In the genomic region with DNA sequence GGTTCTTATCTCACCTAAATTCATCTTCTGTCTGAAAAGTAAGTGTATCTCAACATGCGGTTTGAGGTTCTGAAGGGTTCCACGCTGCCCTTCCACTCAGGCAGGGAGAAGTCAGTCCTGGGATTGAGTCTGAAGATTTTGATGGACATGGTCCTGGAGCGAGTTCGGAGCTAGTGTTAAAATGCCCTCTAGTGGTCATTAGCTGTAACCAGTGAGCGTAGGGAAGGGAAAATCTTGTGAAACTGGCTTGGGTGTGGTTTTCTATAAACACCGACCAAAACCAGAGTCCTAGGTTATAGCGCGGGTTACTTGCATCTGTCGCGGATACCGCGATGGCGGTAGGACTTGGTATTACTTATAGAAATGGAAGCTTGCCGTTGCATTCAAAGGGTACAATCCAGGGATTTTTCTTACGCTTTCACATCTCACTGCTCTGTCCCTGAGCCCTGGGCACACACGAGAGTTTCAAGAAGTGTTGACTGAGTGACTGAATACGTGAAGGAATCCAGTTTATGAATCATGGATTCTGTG, we compare ENCODE assay signal across 8 cellular contexts.
DNase-seq lines count a peak whose midpoint lies in the region; FAIRE-seq and TF ChIP-seq lines count a peak whose summit lies in the region.

No MANE protein-coding gene starts in this region.

- no peak overlapping the region for H3K4me3 Mint-ChIP-seq in activated naive CD4-positive, alpha-beta T cell treated with anti-CD3 and anti-CD28 coated beads for 36 hours
- H3K4me3 Mint-ChIP-seq in activated naive CD4-positive, alpha-beta T cell treated with anti-CD3 and anti-CD28 coated beads, Interleukin-2, amount 10 ng/mL, durations not matched to agents 7 days and 5 days = no peak overlapping the region

- no peak overlapping the region for H3K27ac Mint-ChIP-seq in activated naive CD4-positive, alpha-beta T cell treated with anti-CD3 and anti-CD28 coated beads for 36 hours
- H3K27ac Mint-ChIP-seq in activated naive CD4-positive, alpha-beta T cell treated with anti-CD3 and anti-CD28 coated beads, Interleukin-2, amount 10 ng/mL, durations not matched to agents 7 days and 5 days = no peak overlapping the region

- peaks cover 23% of the 10 kb centered on the region for H3K27me3 Mint-ChIP-seq in activated naive CD4-positive, alpha-beta T cell treated with anti-CD3 and anti-CD28 coated beads for 36 hours (ENCODE audit: low read depth)
- peaks cover 19% of the 10 kb centered on the region for H3K27me3 Mint-ChIP-seq in activated naive CD4-positive, alpha-beta T cell treated with anti-CD3 and anti-CD28 coated beads, Interleukin-2, amount 10 ng/mL, durations not matched to agents 7 days and 5 days

- DNase-seq in activated naive CD4-positive, alpha-beta T cell treated with anti-CD3 and anti-CD28 coated beads for 36 hours = peak; percentile 5
- DNase-seq in activated naive CD4-positive, alpha-beta T cell treated with anti-CD3 and anti-CD28 coated beads, Interleukin-2, amount 10 ng/mL, durations not matched to agents 7 days and 5 days = no peak
- DNase-seq in HCEC 1CT = peak; percentile 33
- DNase-seq in Kasumi-1 (lab: John Stamatoyannopoulos, UW) = peak; percentile 68 to 82
- peak; percentile 29 for DNase-seq in RCC 7860 (ENCODE audit: low spot score)
- peak; percentile 31 to 50 for DNase-seq in erythroblast (lab: John Stamatoyannopoulos, UW)
- peak; percentile 59 for DNase-seq in myocyte (ENCODE audit: low read depth)
- no peak for DNase-seq in effector CD8-positive, alpha-beta T cell (lab: John Stamatoyannopoulos, UW)

- no peak for TF ChIP-seq POLR2A in erythroblast (IDR thresholded peaks at IDR 0.05; ENCODE audit: low read length)

- no peaks in the 10 kb centered on the region for H3K9me3 Mint-ChIP-seq in activated naive CD4-positive, alpha-beta T cell treated with anti-CD3 and anti-CD28 coated beads for 36 hours
- H3K9me3 Mint-ChIP-seq in activated naive CD4-positive, alpha-beta T cell treated with anti-CD3 and anti-CD28 coated beads, Interleukin-2, amount 10 ng/mL, durations not matched to agents 7 days and 5 days = no peaks in the 10 kb centered on the region

- CTCF ChIA-PET in activated naive CD4-positive, alpha-beta T cell treated with anti-CD3 and anti-CD28 coated beads for 36 hours (lab: Charles Lee) = interaction anchor here (0.6 to 3.2 kb wide), 11 partner anchors 11 to 199 kb away, joined by 3 to 20 read pairs (median 3); no protein-coding TSS in a partner anchor
- CTCF ChIA-PET in activated naive CD4-positive, alpha-beta T cell treated with anti-CD3 and anti-CD28 coated beads, Interleukin-2, amount 10 ng/mL, durations not matched to agents 7 days and 5 days (lab: Charles Lee) = interaction anchor here (0.8 to 2.0 kb wide), 9 partner anchors 9 to 135 kb away, joined by 3 to 5 read pairs (median 3); no protein-coding TSS in a partner anchor

- H3K4me1 Mint-ChIP-seq in activated naive CD4-positive, alpha-beta T cell treated with anti-CD3 and anti-CD28 coated beads for 36 hours (ENCODE audit: low read depth) = peaks cover 4% of the 10 kb centered on the region
- H3K4me1 Mint-ChIP-seq in activated naive CD4-positive, alpha-beta T cell treated with anti-CD3 and anti-CD28 coated beads, Interleukin-2, amount 10 ng/mL, durations not matched to agents 7 days and 5 days = no peaks in the 10 kb centered on the region

- FAIRE-seq in RCC 7860 (lab: Jason Lieb, UNC) = peak; percentile 30

- H3K36me3 Mint-ChIP-seq in activated naive CD4-positive, alpha-beta T cell treated with anti-CD3 and anti-CD28 coated beads for 36 hours (ENCODE audit: low read depth) = no peaks in the 10 kb centered on the region
- no peaks in the 10 kb centered on the region for H3K36me3 Mint-ChIP-seq in activated naive CD4-positive, alpha-beta T cell treated with anti-CD3 and anti-CD28 coated beads, Interleukin-2, amount 10 ng/mL, durations not matched to agents 7 days and 5 days

- intact Hi-C loops in activated naive CD4-positive, alpha-beta T cell treated with anti-CD3 and anti-CD28 coated beads for 36 hours (cut with micrococcal nuclease) = no loop called here

Comparison
In these comparisons a context has a peak if more than half of its experiments do, and no peak if none do; other contexts are left out.
1. DNase-seq: peak in activated naive CD4-positive, alpha-beta T cell treated with anti-CD3 and anti-CD28 coated beads for 36 hours (single experiment), HCEC 1CT (single experiment), Kasumi-1 (2 of 2), RCC 7860 (single experiment), erythroblast (2 of 2) and myocyte (single experiment); none in activated naive CD4-positive, alpha-beta T cell treated with anti-CD3 and anti-CD28 coated beads, Interleukin-2, amount 10 ng/mL, durations not matched to agents 7 days and 5 days (single experiment) and effector CD8-positive, alpha-beta T cell (single experiment).